ENCODE assay signal across 8 cellular contexts in genomic region chr19:22633706-22634449, GRCh38. TPM values are rescaled to one million over a fixed set of nuclear protein-coding genes. Genes with fewer than 3 reads are reported as not detected.
DNase-seq lines count a peak whose midpoint lies in the region; FAIRE-seq and TF ChIP-seq lines count a peak whose summit lies in the region.
"Not testable (repeated sequence)": the region's sequence is repeated elsewhere in the genome, so short reads cannot be mapped to it uniquely, and the experiment has no call there.

ZNF492 (plus strand) TSS chr19:22634324; CDS start chr19:22653400, 19,076 bp downstream.

- peak in 1 of 2 donors; percentile 33 for TF ChIP-seq EP300 in tibial nerve (IDR thresholded peaks at IDR 0.05)

- H3K9me3 ChIP-seq in esophagus (ENCODE audit: control insufficient read depth in 2 of 2, insufficient read depth in 1 of 2, low read depth in 1 of 2, low read length in 1 of 2): not testable (repeated sequence)
- H3K9me3 ChIP-seq in tibial nerve: peaks cover 0 to 15% (median 0%) of the 10 kb centered on the region in 4 donors

- not testable (repeated sequence) for TF ChIP-seq POLR2A in tibial nerve (IDR thresholded peaks at IDR 0.05)

- not testable (repeated sequence) for H3K36me3 ChIP-seq in esophagus (ENCODE audit: control insufficient read depth in 2 of 2, insufficient read depth in 2 of 2, low read length in 1 of 2); tibial nerve

- H3K27me3 ChIP-seq in esophagus (ENCODE audit: control insufficient read depth in 1 of 2, insufficient read depth in 2 of 2, low read length in 2 of 2); tibial nerve: not testable (repeated sequence)

- FAIRE-seq in HTR-8/SVneo (lab: Jason Lieb, UNC): not testable (repeated sequence)

- DNase-seq in GM12865 (ENCODE audit: low read depth): peak; percentile 2
- peak; percentile 78 for DNase-seq in HTR-8/SVneo (ENCODE audit: insufficient read length, low spot score)
- DNase-seq in T-helper 9 cell: peak; percentile 67
- peak; percentile 64 to 80 (median 74) for DNase-seq in activated naive CD4-positive, alpha-beta T cell (lab: John Stamatoyannopoulos, UW)
- DNase-seq in medulla oblongata (ENCODE audit: extremely low spot score): peak; percentile 87
- peak; percentile 85 for DNase-seq in stimulated activated CD4-positive, alpha-beta T cell treated with anti-CD3 and anti-CD28 coated beads, Interleukin-15, amount 100 ng/mL, for 24 hours
- DNase-seq in tibial nerve (ENCODE audit: low spot score in 2 of 2): peak; percentile 71 to 90

- WGBS in esophagus, 2 donors: 22 to 25% methylated on average over 36 of the region's 36 CpGs
- WGBS in tibial nerve, 2 donors: 5 to 49% methylated on average over 21 to 35 of the region's 36 CpGs

- H3K27ac ChIP-seq in esophagus (ENCODE audit: low read depth in 2 of 2, low read length in 1 of 2): not testable (repeated sequence)
- peak within 1 kb of the TSS in 1 of 4 donors; percentile 70 for H3K27ac ChIP-seq in tibial nerve

- H3K4me3 ChIP-seq in GM12865 (ENCODE audit: low read depth, low read length): not testable (repeated sequence)
- H3K4me3 ChIP-seq in esophagus (ENCODE audit: low read depth in 1 of 2, low read length in 2 of 2) (peak within 1 kb of the TSS; percentile 67 to 68), tibial nerve (peak within 1 kb of the TSS; percentile 41 to 74 (median 53))

- H3K4me1 ChIP-seq in esophagus (ENCODE audit: control insufficient read depth in 2 of 2, insufficient read depth in 2 of 2, low read length in 1 of 2); tibial nerve: not testable (repeated sequence)

- TF ChIP-seq CTCF in GM12865 (IDR thresholded peaks at IDR 0.05; ENCODE audit: insufficient read depth, low read depth, low read length, missing control alignments); tibial nerve (IDR thresholded peaks at IDR 0.05): not testable (repeated sequence)

RNA-seq across cellular contexts. Expression of gene ZNF492, which starts in this region (rescaled TPM):
- under 1 TPM; 0.15 to 0.22 TPM for polyA plus RNA-seq in esophagus
- total RNA-seq in tibial nerve: under 1 TPM; under 0.01 to 0.78 (median 0.32) TPM

Comparison
In these comparisons a context has a peak if more than half of its experiments do, and no peak if none do; other contexts are left out.
1. Peak in DNase-seq and H3K4me3 ChIP-seq in tibial nerve; RNA of the gene not detected or under 1 TPM.
2. DNase-seq: peak in every context shown above with its lines; median percentile 87 in medulla oblongata; 85 in stimulated activated CD4-positive, alpha-beta T cell treated with anti-CD3 and anti-CD28 coated beads, Interleukin-15, amount 100 ng/mL, for 24 hours; 80 in tibial nerve; 78 in HTR-8/SVneo; 74 in activated naive CD4-positive, alpha-beta T cell; 67 in T-helper 9 cell; 2 in GM12865.